In genomic region chr19:55340144-55340783, GRCh38 we compare ENCODE assay signal across 8 cellular contexts. TPM values are rescaled to one million over a fixed set of nuclear protein-coding genes. Genes with fewer than 3 reads are reported as not detected.
A peak's percentile ranks its signal among the peaks of the same experiment; 100 is the strongest.
DNase-seq lines count a peak whose midpoint lies in the region; ATAC-seq, FAIRE-seq and TF ChIP-seq lines count a peak whose summit lies in the region.

No MANE protein-coding gene starts in this region.

- H3K4me1 Mint-ChIP-seq in Caco-2 (ENCODE audit: low read depth, unreplicated experiment), result peaks cover 14% of the 10 kb centered on the region
- H3K4me1 Mint-ChIP-seq in naive B cell, result peaks cover 26 to 28% (median 26%) of the 10 kb centered on the region in 3 donors

- TF ChIP-seq CTCF in Caco-2 (IDR thresholded peaks at IDR 0.05; ENCODE audit: insufficient read depth in 1 of 2, low read depth in 1 of 2, low read length in 1 of 2, severe bottlenecking in 1 of 2, unreplicated experiment in 1 of 2) (no peak), colonic mucosa (IDR thresholded peaks at IDR 0.05) (no peak), omental fat pad (IDR thresholded peaks at IDR 0.05) (no peak)

- H3K4me1 ChIP-seq in Caco-2 (peaks cover 10% of the 10 kb centered on the region; the same call in 1 of the 2 replicates), colonic mucosa (no peaks in the 10 kb centered on the region)

- H3K36me3 ChIP-seq in Caco-2 (ENCODE audit: control insufficient read depth, insufficient read depth, low read length) (peaks cover 3% of the 10 kb centered on the region; the same call in 1 of the 2 replicates), colonic mucosa (peaks cover 5% of the 10 kb centered on the region)

- no peak for FAIRE-seq in H54 (lab: Jason Lieb, UNC)

- ATAC-seq in naive B cell (ENCODE audit: low read depth in 2 of 2), result no peak
- no peak for ATAC-seq in omental fat pad (ENCODE audit: low FRiP score)
- no peak for ATAC-seq in HG03439 (IDR thresholded peaks at IDR 0.05; ENCODE audit: unreplicated experiment)
- no peak for ATAC-seq in GM19452 (IDR thresholded peaks at IDR 0.05; ENCODE audit: unreplicated experiment)

- H3K4me3 Mint-ChIP-seq in Caco-2 (ENCODE audit: unreplicated experiment) (peak overlapping the region; percentile 91), naive B cell (peak overlapping the region; percentile 78 to 97 (median 86))

- H3K9me3 ChIP-seq in Caco-2 (no peaks in the 10 kb centered on the region), colonic mucosa (no peaks in the 10 kb centered on the region)

- H3K9me3 Mint-ChIP-seq in Caco-2 (ENCODE audit: unreplicated experiment) (no peaks in the 10 kb centered on the region), naive B cell (no peaks in the 10 kb centered on the region)

- H3K27me3 Mint-ChIP-seq in Caco-2 (ENCODE audit: insufficient read depth, unreplicated experiment), result no peaks in the 10 kb centered on the region
- peaks cover 16 to 39% (median 22%) of the 10 kb centered on the region in 3 donors for H3K27me3 Mint-ChIP-seq in naive B cell

- H3K27ac ChIP-seq in colonic mucosa, result peak overlapping the region; percentile 65

- H3K36me3 Mint-ChIP-seq in Caco-2 (ENCODE audit: insufficient read depth, unreplicated experiment), result peaks cover 34% of the 10 kb centered on the region
- no peaks in the 10 kb centered on the region for H3K36me3 Mint-ChIP-seq in naive B cell

- no peak for TF ChIP-seq POLR2A in H54 (IDR thresholded peaks at IDR 0.05; ENCODE audit: low read depth, low read length)

- BruUV-seq in Caco-2 (replicated peaks; lab: Mats Ljungman, UMichigan), result TSS peak; percentile 40

- DNase-seq in Caco-2, result peak; percentile 41 to 51
- DNase-seq in NCI-H226, result peak; percentile 14
- DNase-seq in colonic mucosa, result peak; percentile 43
- no peak for DNase-seq in naive B cell
- no peak for DNase-seq in omental fat pad (ENCODE audit: low spot score)
- DNase-seq in H54 (ENCODE audit: insufficient read length, low spot score), result no peak

- intact Hi-C loops in Caco-2 (cut with micrococcal nuclease; ENCODE audit: unreplicated experiment), result no loop called here
- intact Hi-C loops in colonic mucosa (cut with DNase I), result no loop called here

- H3K27ac Mint-ChIP-seq in Caco-2 (ENCODE audit: unreplicated experiment) (peak overlapping the region; percentile 95), naive B cell (peak overlapping the region in 5 of 6 donors; percentile 60 to 98 (median 85))

- peak overlapping the region; percentile 89 to 98 for H3K9ac ChIP-seq in colonic mucosa (ENCODE audit: low read depth in 2 of 2, low read length in 2 of 2)

- no peaks in the 10 kb centered on the region for H3K27me3 ChIP-seq in Caco-2 (replicated peaks; ENCODE audit: control insufficient read depth, insufficient read depth, low read length)
- no peaks in the 10 kb centered on the region for H3K27me3 ChIP-seq in colonic mucosa

- CTCF ChIA-PET in Caco-2 (lab: Charles Lee), result interaction anchor here (0.5 to 1.8 kb wide), 11 partner anchors 8 to 164 kb away, joined by 3 to 30 read pairs (median 8); partner anchors contain the start of genes HSPBP1, SYT5, TMEM238 and UBE2S

- H3K4me3 ChIP-seq in Caco-2 (ENCODE audit: low read depth, low read length), result peak overlapping the region; percentile 67
- peak overlapping the region; percentile 47 for H3K4me3 ChIP-seq in colonic mucosa

- POLR2A ChIA-PET in Caco-2 (lab: Charles Lee), result interaction anchor here (0.6 to 1.8 kb wide), 16 partner anchors 10 to 289 kb away, joined by 3 to 29 read pairs (median 6); partner anchors contain the start of genes FIZ1, HSPBP1, PPP6R1 and TMEM238

RNA-seq across cellular contexts. Expression of gene KMT5C, which starts 0.6 kb away (rescaled TPM):
- total RNA-seq in Caco-2 (2022) (25.8 and 26.3 TPM in 2 replicates), colonic mucosa (10 to 100 TPM; 14.9 to 24.9 TPM), omental fat pad (10 to 100 TPM in 1 of 4 donors, 1 to 10 TPM in 3; 5.3 to 22.9 (median 6.8) TPM)
- polyA plus RNA-seq in naive B cell (ENCODE audit: low read depth in 6 of 6), result 1 to 10 TPM in 4 of 6 donors, under 1 TPM in 1, not detected in 1; 0.83 to 2.4 (median 1.3) TPM

RNA-seq across cellular contexts. Expression of gene COX6B2, which starts 14.3 kb away (rescaled TPM):
- total RNA-seq in Caco-2 (2022) (0.27 and 0.35 TPM in 2 replicates), colonic mucosa (10 to 100 TPM; 12.9 to 15.2 TPM), omental fat pad (under 1 TPM in 1 of 4 donors, not detected in 3; 0.56 TPM)
- polyA plus RNA-seq in naive B cell (ENCODE audit: low read depth in 6 of 6), result not detected

RNA-seq across cellular contexts. Expression of gene TMEM150B, which starts 15.1 kb away (rescaled TPM):
- total RNA-seq in Caco-2 (2022) (1.6 and 3.4 TPM in 2 replicates), colonic mucosa (10 to 100 TPM in 1 of 2 donors, 1 to 10 TPM in 1; 9.7 to 47.2 TPM), omental fat pad (10 to 100 TPM in 2 of 4 donors, 1 to 10 TPM in 2; 5.6 to 26.7 (median 16.6) TPM)
- not detected for polyA plus RNA-seq in naive B cell (ENCODE audit: low read depth in 6 of 6)

RNA-seq across cellular contexts. Expression of gene GARIN5B, which starts 22.8 kb away (rescaled TPM):
- total RNA-seq in Caco-2 (2022), result not detected in 2 replicates
- not detected for total RNA-seq in colonic mucosa
- not detected for polyA plus RNA-seq in naive B cell (ENCODE audit: low read depth in 6 of 6)
- total RNA-seq in omental fat pad, result under 1 TPM in 1 of 4 donors, not detected in 3; 0.09 TPM

RNA-seq across cellular contexts. Expression of gene IL11, which starts 30.0 kb away (rescaled TPM):
- total RNA-seq in Caco-2 (2022) (0.70 and 1.1 TPM in 2 replicates), colonic mucosa (under 1 TPM in 1 of 2 donors, not detected in 1; 0.64 TPM), omental fat pad (1 to 10 TPM in 1 of 4 donors, under 1 TPM in 1, not detected in 2; 0.28 to 1.2 TPM)
- polyA plus RNA-seq in naive B cell (ENCODE audit: low read depth in 6 of 6), result not detected

Comparison
In these comparisons a context has a peak if more than half of its experiments do, and no peak if none do; other contexts are left out.
1. DNase-seq: peak in Caco-2 (2 of 2), NCI-H226 (single experiment) and colonic mucosa (single experiment); none in naive B cell (single experiment), omental fat pad (single experiment) and H54 (single experiment).
2. RNA of gene COX6B2, which starts 14.3 kb away (total RNA-seq): 12.9 to 15.2 TPM in colonic mucosa; 0.27 to 0.35 TPM in Caco-2 and 0.56 TPM in omental fat pad; every median in the first group is over 4 times any median in the second.